ENCODE assay signal across 1 cellular context in the genomic region with DNA sequence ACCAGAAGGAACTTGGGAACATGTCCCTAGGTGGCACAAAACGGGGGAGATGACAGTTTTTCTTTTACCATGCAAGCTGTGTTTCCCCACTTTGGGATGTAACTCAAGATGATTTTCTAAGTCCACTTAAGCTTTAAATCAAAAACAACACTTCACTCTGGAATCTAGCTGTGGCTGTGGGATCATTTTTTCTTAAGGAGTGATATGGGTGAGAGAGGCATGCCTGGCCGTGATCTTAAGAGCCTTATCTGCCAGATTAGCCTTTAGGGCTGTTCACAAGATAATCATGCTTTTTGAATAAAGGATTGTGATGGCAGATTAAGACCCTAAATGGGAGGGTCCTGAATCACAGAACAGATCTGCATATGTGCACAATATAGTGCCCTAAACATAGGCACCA.
TF ChIP-seq lines count a peak whose summit lies in the region.

No MANE protein-coding gene starts in this region.

TF ChIP-seq in IMR-90, 13 proteins besides CTCF, POLR2A, EP300 and RAD21:
- no peak for TF ChIP-seq MAFK (IDR thresholded peaks at IDR 0.05; ENCODE audit: low read depth, low read length)
- TF ChIP-seq CEBPB (IDR thresholded peaks at IDR 0.05; ENCODE audit: low read depth, low read length): no peak
- TF ChIP-seq, protein P1, sequence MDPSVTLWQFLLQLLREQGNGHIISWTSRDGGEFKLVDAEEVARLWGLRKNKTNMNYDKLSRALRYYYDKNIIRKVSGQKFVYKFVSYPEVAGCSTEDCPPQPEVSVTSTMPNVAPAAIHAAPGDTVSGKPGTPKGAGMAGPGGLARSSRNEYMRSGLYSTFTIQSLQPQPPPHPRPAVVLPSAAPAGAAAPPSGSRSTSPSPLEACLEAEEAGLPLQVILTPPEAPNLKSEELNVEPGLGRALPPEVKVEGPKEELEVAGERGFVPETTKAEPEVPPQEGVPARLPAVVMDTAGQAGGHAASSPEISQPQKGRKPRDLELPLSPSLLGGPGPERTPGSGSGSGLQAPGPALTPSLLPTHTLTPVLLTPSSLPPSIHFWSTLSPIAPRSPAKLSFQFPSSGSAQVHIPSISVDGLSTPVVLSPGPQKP (IDR thresholded peaks at IDR 0.05; ENCODE audit: borderline replicate concordance, low read depth, low read length): no peak
- TF ChIP-seq MAZ (IDR thresholded peaks at IDR 0.05; ENCODE audit: borderline replicate concordance, low read depth, low read length): no peak
- no peak for TF ChIP-seq MXI1 (IDR thresholded peaks at IDR 0.05; ENCODE audit: borderline replicate concordance, low read depth, low read length)
- TF ChIP-seq, protein P2, sequence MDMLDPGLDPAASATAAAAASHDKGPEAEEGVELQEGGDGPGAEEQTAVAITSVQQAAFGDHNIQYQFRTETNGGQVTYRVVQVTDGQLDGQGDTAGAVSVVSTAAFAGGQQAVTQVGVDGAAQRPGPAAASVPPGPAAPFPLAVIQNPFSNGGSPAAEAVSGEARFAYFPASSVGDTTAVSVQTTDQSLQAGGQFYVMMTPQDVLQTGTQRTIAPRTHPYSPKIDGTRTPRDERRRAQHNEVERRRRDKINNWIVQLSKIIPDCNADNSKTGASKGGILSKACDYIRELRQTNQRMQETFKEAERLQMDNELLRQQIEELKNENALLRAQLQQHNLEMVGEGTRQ (IDR thresholded peaks at IDR 0.05; ENCODE audit: low read depth, low read length): no peak
- no peak for TF ChIP-seq NFE2L2 (IDR thresholded peaks at IDR 0.05; ENCODE audit: low read depth, low read length)
- no peak for TF ChIP-seq RFX5 (IDR thresholded peaks at IDR 0.05; ENCODE audit: low read depth, low read length)
- no peak for TF ChIP-seq SMC3 (IDR thresholded peaks at IDR 0.05; ENCODE audit: low read depth, low read length)
- no peak for TF ChIP-seq RCOR1 (IDR thresholded peaks at IDR 0.05; ENCODE audit: insufficient replicate concordance, low read length)
- no peak for TF ChIP-seq CHD1 (IDR thresholded peaks at IDR 0.05; ENCODE audit: low read depth, low read length)
- TF ChIP-seq BHLHE40 (IDR thresholded peaks at IDR 0.05; ENCODE audit: low read depth, low read length): no peak
- TF ChIP-seq FOS (IDR thresholded peaks at IDR 0.05; ENCODE audit: low read depth, low read length): no peak
